Comparison of ENCODE assay signal across 16 cellular contexts in genomic region chr2:37417321-37417720, GRCh38.
DNase-seq lines count a peak whose midpoint lies in the region.
"Had no signal": no experiment of that assay in that cellular context is flagged by ENCODE, and none has a peak within 500 bp of the region (broad histone marks: within the 10 kb centered on the region; RNA-seq: fewer than 3 reads in every experiment).

No MANE protein-coding gene starts in this region.

- H3K27ac Mint-ChIP-seq in CD4-positive, alpha-beta memory T cell: peak overlapping the region in 1 of 7 donors; percentile 33
- H3K27ac Mint-ChIP-seq: activated T-helper 17 cell treated with anti-CD3 and anti-CD28 coated beads, Interleukin-2, amount 50 U/mL, for 72 hours; IgD-negative memory B cell had no signal

- no peak overlapping the region for H2AK5ac ChIP-seq in trophoblast cell (ENCODE audit: low read length)

- no peak overlapping the region for H3K4me3 Mint-ChIP-seq in CD4-positive, alpha-beta memory T cell
- H3K4me3 Mint-ChIP-seq: activated T-helper 17 cell treated with anti-CD3 and anti-CD28 coated beads, Interleukin-2, amount 50 U/mL, for 72 hours; IgD-negative memory B cell had no signal

- intact Hi-C loops in CD4-positive, alpha-beta memory T cell (cut with micrococcal nuclease): no loop called here

- POLR2A ChIA-PET in CD4-positive, alpha-beta memory T cell (lab: Charles Lee; ENCODE audit: partially characterized antibody): interaction anchor here (0.9 kb wide), 1 partner anchor 182 kb away, joined by 3 read pairs; no protein-coding TSS in a partner anchor

- in situ Hi-C loops in SK-MEL-5 (cut with HindIII; ENCODE audit: low pct_unique_long_range_greater_than_20kb, low sequenced_read_pairs): loop anchor here (25.0 kb wide), 1 partner anchor 420 kb away; no protein-coding TSS in a partner anchor

- no peak overlapping the region for H4K8ac ChIP-seq in trophoblast cell (ENCODE audit: low read depth, low read length)

- no peak overlapping the region for H2BK12ac ChIP-seq in trophoblast cell (ENCODE audit: low read length)

- H3K9me3 Mint-ChIP-seq in CD4-positive, alpha-beta memory T cell: no peaks in the 10 kb centered on the region
- H3K9me3 Mint-ChIP-seq: activated T-helper 17 cell treated with anti-CD3 and anti-CD28 coated beads, Interleukin-2, amount 50 U/mL, for 72 hours had no signal

- no peak overlapping the region for H3K4me2 ChIP-seq in trophoblast cell (ENCODE audit: low read length)

- no peak overlapping the region for H2BK120ac ChIP-seq in trophoblast cell (ENCODE audit: insufficient read depth, low read length, poor library complexity)

- H3K9ac ChIP-seq in trophoblast cell (ENCODE audit: low read length): no peak overlapping the region

- peaks cover 4 to 5% of the 10 kb centered on the region in 2 experiments for H3K4me1 ChIP-seq in trophoblast cell (ENCODE audit: control insufficient read depth in 1 of 2, insufficient read depth in 2 of 2, low read length in 2 of 2)
- peaks cover 7% of the 10 kb centered on the region for H3K4me1 ChIP-seq in CD4-positive, alpha-beta memory T cell (ENCODE audit: insufficient read depth, low read length)

- no peaks in the 10 kb centered on the region for H3K27me3 ChIP-seq in trophoblast cell (ENCODE audit: insufficient read depth, low read length)
- no peaks in the 10 kb centered on the region for H3K27me3 ChIP-seq in CD4-positive, alpha-beta memory T cell (ENCODE audit: insufficient read depth, low read length)
- H3K27me3 ChIP-seq: adrenal gland had no signal

- H4K91ac ChIP-seq in trophoblast cell (ENCODE audit: low read depth, low read length): no peak overlapping the region

- H3K79me2 ChIP-seq in trophoblast cell (ENCODE audit: control insufficient read depth, insufficient read depth, low read length, poor library complexity): no peaks in the 10 kb centered on the region

- H3K4ac ChIP-seq in trophoblast cell (ENCODE audit: low read depth, low read length): no peak overlapping the region

- H4K12ac ChIP-seq in trophoblast cell (ENCODE audit: low read depth, low read length): no peak overlapping the region

- H3K27me3 Mint-ChIP-seq in CD4-positive, alpha-beta memory T cell: no peaks in the 10 kb centered on the region
- H3K27me3 Mint-ChIP-seq: activated T-helper 17 cell treated with anti-CD3 and anti-CD28 coated beads, Interleukin-2, amount 50 U/mL, for 72 hours; IgD-negative memory B cell had no signal

- no peak overlapping the region for H3K23ac ChIP-seq in trophoblast cell (ENCODE audit: low read length)

- DNase-seq in EL (peak; percentile 66), SK-MEL-5 (ENCODE audit: low read depth, low spot score) (peak; percentile 69), fibroblast of peridontal ligament (ENCODE audit: extremely low read depth) (peak; percentile 91), skeletal muscle cell (ENCODE audit: low read depth) (peak; percentile 80), trophoblast cell (no peak), substantia nigra (lab: John Stamatoyannopoulos, UW) (no peak)
- no peak for DNase-seq in CD4-positive, alpha-beta memory T cell
- DNase-seq: activated CD4-positive, alpha-beta T cell treated with anti-CD3 and anti-CD28 coated beads for 1 hour; adrenal gland; NCI-H2029; NCI-H510A treated with DMSO at 0.1 percent for 48 hours; SHP77; small intestine had no signal

- no peak overlapping the region for H2AFZ ChIP-seq in trophoblast cell (ENCODE audit: insufficient read depth, low read length, poor library complexity)

- CTCF ChIA-PET in CD4-positive, alpha-beta memory T cell (lab: Charles Lee; ENCODE audit: partially characterized antibody): interaction anchor here (1.2 to 11.8 kb wide), 8 partner anchors 20 to 474 kb away, joined by 3 to 306 read pairs (median 5); no protein-coding TSS in a partner anchor

- peaks cover 6% of the 10 kb centered on the region for H3K79me1 ChIP-seq in trophoblast cell (ENCODE audit: low read length)

- H3K18ac ChIP-seq in trophoblast cell (ENCODE audit: low read length): no peak overlapping the region

- no peak overlapping the region for H3K14ac ChIP-seq in trophoblast cell (ENCODE audit: low read length)

- no peak overlapping the region for H3K4me3 ChIP-seq in skeletal muscle cell (ENCODE audit: low read depth, low read length)
- H3K4me3 ChIP-seq in trophoblast cell (ENCODE audit: low read depth, low read length): no peak overlapping the region
- H3K4me3 ChIP-seq in CD4-positive, alpha-beta memory T cell (ENCODE audit: low read length in 2 of 2): no peak overlapping the region
- H3K4me3 ChIP-seq: adrenal gland, thoracic aorta had no signal

- no peaks in the 10 kb centered on the region for H3K9me3 ChIP-seq in trophoblast cell (ENCODE audit: insufficient read depth, low read depth, low read length)
- no peaks in the 10 kb centered on the region for H3K9me3 ChIP-seq in CD4-positive, alpha-beta memory T cell (ENCODE audit: control insufficient read depth in 1 of 2, low read length in 2 of 2)
- H3K9me3 ChIP-seq: adrenal gland, thoracic aorta had no signal

- no CpG with 5 or more reads among the region's 4 CpGs for WGBS in trophoblast cell (ENCODE audit: extremely low coverage, insufficient coverage, insufficient read length)

- H3K36me3 ChIP-seq in trophoblast cell (ENCODE audit: control insufficient read depth in 1 of 2, insufficient read depth in 2 of 2, low read length in 2 of 2): no peaks in the 10 kb centered on the region
- no peaks in the 10 kb centered on the region for H3K36me3 ChIP-seq in CD4-positive, alpha-beta memory T cell (ENCODE audit: insufficient read depth, low read length)
- H3K36me3 ChIP-seq: adrenal gland, thoracic aorta had no signal

- H2BK5ac ChIP-seq in trophoblast cell (ENCODE audit: low read depth, low read length, poor library complexity): no peak overlapping the region

- H3K27ac ChIP-seq in trophoblast cell (ENCODE audit: low read depth, low read length) (no peak overlapping the region), substantia nigra (ENCODE audit: low read depth, low read length, poor library complexity, severe bottlenecking) (no peak overlapping the region)
- H3K27ac ChIP-seq in CD4-positive, alpha-beta memory T cell (ENCODE audit: low read depth, low read length): no peak overlapping the region
- H3K27ac ChIP-seq: adrenal gland, thoracic aorta had no signal

- H3K4me1 Mint-ChIP-seq in CD4-positive, alpha-beta memory T cell: peaks cover 6 to 19% (median 13%) of the 10 kb centered on the region in 4 donors

- H3K36me3 Mint-ChIP-seq in CD4-positive, alpha-beta memory T cell: no peaks in the 10 kb centered on the region

Comparison
In these comparisons a context has a peak if more than half of its experiments do, and no peak if none do; other contexts are left out.
1. DNase-seq: peak in EL (single experiment), SK-MEL-5 (single experiment), fibroblast of peridontal ligament (single experiment) and skeletal muscle cell (single experiment); none in trophoblast cell (0 of 2), CD4-positive, alpha-beta memory T cell (0 of 5) and substantia nigra (0 of 49).